ENCODE assay signal across 13 cellular contexts in the genomic region with DNA sequence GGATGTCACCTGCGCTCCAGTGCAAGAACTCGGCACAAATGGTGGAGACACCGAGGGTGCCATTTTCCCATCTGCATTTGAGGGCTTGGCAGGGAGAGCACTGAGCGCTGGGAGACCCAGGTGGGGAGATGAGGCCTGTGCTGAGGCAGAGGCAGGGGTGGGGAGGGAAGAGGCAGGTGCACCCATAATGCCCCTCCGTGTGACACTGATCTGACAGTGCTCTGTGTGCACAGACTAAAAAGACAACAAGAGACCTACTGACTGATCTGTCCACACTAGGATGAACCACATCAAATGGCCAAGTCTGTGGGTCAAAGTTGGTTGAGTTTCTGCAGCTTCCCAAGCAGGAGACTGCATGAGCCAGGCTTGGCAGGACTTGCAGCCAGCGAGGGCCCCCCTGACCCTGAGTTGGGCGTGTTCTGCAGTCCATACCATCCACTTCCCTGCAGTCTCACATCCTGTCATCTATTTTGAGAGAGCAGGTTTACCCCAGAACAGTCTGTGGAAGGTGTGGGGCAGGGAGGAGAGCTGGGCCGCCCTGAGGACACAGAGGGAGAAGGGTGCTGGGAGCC. TPM values are rescaled to one million over a fixed set of nuclear protein-coding genes. Genes with fewer than 3 reads are reported as not detected.
DNase-seq lines count a peak whose midpoint lies in the region; ATAC-seq, FAIRE-seq and TF ChIP-seq lines count a peak whose summit lies in the region.
"Had no signal": no experiment of that assay in that cellular context is flagged by ENCODE, and none has a peak within 500 bp of the region (broad histone marks: within the 10 kb centered on the region; RNA-seq: fewer than 3 reads in every experiment).

No MANE protein-coding gene starts in this region.

- POLR2A ChIA-PET in CD4-positive, alpha-beta memory T cell (lab: Charles Lee; ENCODE audit: partially characterized antibody): no interaction called here

- H3K23ac ChIP-seq in neuronal stem cell (ENCODE audit: low read depth, low read length, poor library complexity): no peak overlapping the region

- H4K8ac ChIP-seq in neuronal stem cell (ENCODE audit: low read depth, low read length): no peak overlapping the region

- no peak overlapping the region for H3K4ac ChIP-seq in neuronal stem cell (ENCODE audit: low read length)

- H2BK120ac ChIP-seq in neuronal stem cell (ENCODE audit: low read depth, low read length): no peak overlapping the region

- CTCF ChIA-PET in CD4-positive, alpha-beta memory T cell (lab: Charles Lee; ENCODE audit: partially characterized antibody): no interaction called here

- peaks cover 1 to 30% (median 10%) of the 10 kb centered on the region in 4 donors for H3K4me1 Mint-ChIP-seq in CD4-positive, alpha-beta memory T cell
- H3K4me1 Mint-ChIP-seq in HFFc6 (ENCODE audit: low read depth): peaks cover 60% of the 10 kb centered on the region
- peaks cover 23% of the 10 kb centered on the region for H3K4me1 Mint-ChIP-seq in central memory CD8-positive, alpha-beta T cell

- H2BK5ac ChIP-seq in neuronal stem cell (ENCODE audit: low read length): no peak overlapping the region

- no peak overlapping the region for H3K4me3 Mint-ChIP-seq in CD4-positive, alpha-beta memory T cell
- H3K4me3 Mint-ChIP-seq in HFFc6: no peak overlapping the region; the same call in 1 of the 2 replicates
- no peak overlapping the region for H3K4me3 Mint-ChIP-seq in central memory CD8-positive, alpha-beta T cell

- intact Hi-C loops in CD4-positive, alpha-beta memory T cell (cut with micrococcal nuclease): no loop called here

- no peak overlapping the region for H3K4me3 ChIP-seq in CD4-positive, alpha-beta memory T cell (ENCODE audit: low read length in 2 of 2)
- H3K4me3 ChIP-seq in neuronal stem cell (ENCODE audit: low read length in 2 of 2): no peak overlapping the region
- H3K4me3 ChIP-seq: K562, testis had no signal

- no peak overlapping the region for H2BK15ac ChIP-seq in neuronal stem cell (ENCODE audit: low read length)

- no peaks in the 10 kb centered on the region for H3K9me3 ChIP-seq in CD4-positive, alpha-beta memory T cell (ENCODE audit: control insufficient read depth in 1 of 2, low read length in 2 of 2)
- H3K9me3 ChIP-seq in neuronal stem cell (replicated peaks in 1 of 2; ENCODE audit: control insufficient read depth in 2 of 2, insufficient read depth in 1 of 2, low read depth in 1 of 2, low read length in 2 of 2): no peaks in the 10 kb centered on the region
- H3K9me3 ChIP-seq: BE2C, testis had no signal

- no peak overlapping the region for H3K4me2 ChIP-seq in neuronal stem cell (ENCODE audit: insufficient read depth, low read length, poor library complexity, severe bottlenecking)

- no peak overlapping the region for H2BK12ac ChIP-seq in neuronal stem cell (ENCODE audit: low read length)

- DNase-seq in CD4-positive, alpha-beta memory T cell: no peak
- no peak for DNase-seq in HFFc6
- no peak for DNase-seq in central memory CD8-positive, alpha-beta T cell (ENCODE audit: low spot score in 2 of 2)
- DNase-seq in neuronal stem cell (ENCODE audit: low spot score): no peak
- DNase-seq in RCC 7860 (ENCODE audit: low spot score): no peak
- DNase-seq in GM13977 (ENCODE audit: low spot score): no peak
- DNase-seq: BE2C, NCI-H1048, NCI-H748 treated with DMSO at 0.1 percent for 48 hours, testis had no signal

- no peak overlapping the region for H4K91ac ChIP-seq in neuronal stem cell (ENCODE audit: low read depth, low read length, poor library complexity)

- H3K27me3 ChIP-seq in CD4-positive, alpha-beta memory T cell (ENCODE audit: insufficient read depth, low read length): no peaks in the 10 kb centered on the region
- H3K27me3 ChIP-seq in neuronal stem cell (ENCODE audit: control insufficient read depth in 3 of 3, insufficient read depth in 3 of 3, low read depth in 1 of 3, low read length in 3 of 3): no peaks in the 10 kb centered on the region
- H3K27me3 ChIP-seq: BE2C, testis had no signal

- peaks cover 20% of the 10 kb centered on the region for H3K79me1 ChIP-seq in neuronal stem cell (ENCODE audit: low read depth, low read length)

- H3K27me3 Mint-ChIP-seq in CD4-positive, alpha-beta memory T cell: no peaks in the 10 kb centered on the region
- H3K27me3 Mint-ChIP-seq in HFFc6 (ENCODE audit: insufficient read depth): peaks cover 5% of the 10 kb centered on the region
- H3K27me3 Mint-ChIP-seq in central memory CD8-positive, alpha-beta T cell: no peaks in the 10 kb centered on the region

- FAIRE-seq in RCC 7860 (lab: Jason Lieb, UNC): no peak
- FAIRE-seq: K562 had no signal

- no peak for TF ChIP-seq CTCF in HFFc6 (IDR thresholded peaks at IDR 0.05)
- no peak for TF ChIP-seq CTCF in GM13977 (IDR thresholded peaks at IDR 0.05; ENCODE audit: extremely low read depth, insufficient read depth, missing control alignments)

- no peak overlapping the region for H3K14ac ChIP-seq in neuronal stem cell (ENCODE audit: low read length)

- peaks cover 5% of the 10 kb centered on the region for H3K36me3 ChIP-seq in CD4-positive, alpha-beta memory T cell (ENCODE audit: insufficient read depth, low read length)
- peaks cover 17 to 49% of the 10 kb centered on the region in 2 donors for H3K36me3 ChIP-seq in neuronal stem cell (replicated peaks in 1 of 2; ENCODE audit: control insufficient read depth in 2 of 2, insufficient read depth in 2 of 2, low read length in 2 of 2)
- H3K36me3 ChIP-seq: BE2C had no signal

- H2AFZ ChIP-seq in neuronal stem cell (ENCODE audit: low read length): no peak overlapping the region

- H3K9me3 Mint-ChIP-seq in CD4-positive, alpha-beta memory T cell: no peaks in the 10 kb centered on the region
- H3K9me3 Mint-ChIP-seq in HFFc6: no peaks in the 10 kb centered on the region
- no peaks in the 10 kb centered on the region for H3K9me3 Mint-ChIP-seq in central memory CD8-positive, alpha-beta T cell

- in situ Hi-C loops in GM13977 (cut with MboI; ENCODE audit: low pct_unique_long_range_greater_than_20kb, low sequenced_read_pairs, unreplicated experiment): loop anchor here (10.0 kb wide), 1 partner anchor 165 kb away; no protein-coding TSS in a partner anchor

- no peak for ATAC-seq in central memory CD8-positive, alpha-beta T cell (replicated peaks; ENCODE audit: extremely low read depth, poor library complexity, severe bottlenecking)
- no peak for ATAC-seq in GM19023 (IDR thresholded peaks at IDR 0.05; ENCODE audit: unreplicated experiment)
- ATAC-seq: K562, sciatic nerve had no signal

- H3K36me3 Mint-ChIP-seq in CD4-positive, alpha-beta memory T cell: peaks cover 5 to 12% of the 10 kb centered on the region in 2 donors
- H3K36me3 Mint-ChIP-seq in HFFc6 (ENCODE audit: low read depth): peaks cover 10% of the 10 kb centered on the region; the same call in 1 of the 2 replicates
- H3K36me3 Mint-ChIP-seq in central memory CD8-positive, alpha-beta T cell (ENCODE audit: insufficient read depth): peaks cover 4% of the 10 kb centered on the region

- H2AK5ac ChIP-seq in neuronal stem cell (ENCODE audit: low read depth, low read length): no peak overlapping the region

- no peaks in the 10 kb centered on the region for H3K4me1 ChIP-seq in CD4-positive, alpha-beta memory T cell (ENCODE audit: insufficient read depth, low read length)
- H3K4me1 ChIP-seq in neuronal stem cell (ENCODE audit: control insufficient read depth in 2 of 2, insufficient read depth in 1 of 2, low read depth in 1 of 2, low read length in 2 of 2): peaks cover 3 to 16% of the 10 kb centered on the region in 2 donors
- H3K4me1 ChIP-seq: BE2C had no signal

- WGBS in neuronal stem cell (ENCODE audit: extremely low coverage in 2 of 2, insufficient read length in 2 of 2, insufficient replicate concordance in 1 of 2), 2 donors: no CpG with 5 or more reads among the region's 8 CpGs

- H3K27ac Mint-ChIP-seq in CD4-positive, alpha-beta memory T cell: peak overlapping the region in 4 of 7 donors; percentile 37 to 58 (median 49)
- peak overlapping the region; percentile 61 for H3K27ac Mint-ChIP-seq in HFFc6
- H3K27ac Mint-ChIP-seq in central memory CD8-positive, alpha-beta T cell (ENCODE audit: low read depth): peak overlapping the region; percentile 57

- H3K9ac ChIP-seq in neuronal stem cell (ENCODE audit: low read depth, low read length, poor library complexity): no peak overlapping the region

- H3K18ac ChIP-seq in neuronal stem cell (ENCODE audit: low read length): peak overlapping the region; percentile 9

- no peak overlapping the region for H3K27ac ChIP-seq in CD4-positive, alpha-beta memory T cell (ENCODE audit: low read depth, low read length)
- no peak overlapping the region for H3K27ac ChIP-seq in neuronal stem cell (replicated peaks; ENCODE audit: low read length)
- H3K27ac ChIP-seq: testis had no signal

RNA-seq across cellular contexts. Expression of gene NEK6, which starts 41.9 kb away (rescaled TPM):
- 10 to 100 TPM in 1 of 2 experiments, 1 to 10 TPM in 1; 9.9 to 11.7 TPM for total RNA-seq in CD4-positive, alpha-beta memory T cell
- polyA plus RNA-seq in CD4-positive, alpha-beta memory T cell: 1 to 10 TPM; 3.8 to 7.1 TPM
- total RNA-seq in HFFc6 (2021; fragmentation: NEBNext Ultra II Directional; extraction: Animal tissue kit (Norgen Biotek cat#: 25700)): 10 to 100 TPM; 66.5 to 81.1 (median 71.4) TPM
- 43.4 TPM for polyA plus RNA-seq in neuronal stem cell (2013, experiment 1 of 2)
- 43.4 TPM for polyA plus RNA-seq in neuronal stem cell (2013, experiment 2 of 2)

Comparison
In these comparisons a context has a peak if more than half of its experiments do, and no peak if none do; other contexts are left out.
1. RNA of gene NEK6, which starts 41.9 kb away (total RNA-seq): 66.5 to 81.1 TPM in HFFc6; 9.9 to 11.7 TPM in CD4-positive, alpha-beta memory T cell; every median in the first group is over 4 times any median in the second.
2. Peak in every context shown above with its lines, with median percentiles within 50 percentile points of each other: H3K27ac Mint-ChIP-seq.